8 cellular contexts compared by ENCODE assay signal in the genomic region with DNA sequence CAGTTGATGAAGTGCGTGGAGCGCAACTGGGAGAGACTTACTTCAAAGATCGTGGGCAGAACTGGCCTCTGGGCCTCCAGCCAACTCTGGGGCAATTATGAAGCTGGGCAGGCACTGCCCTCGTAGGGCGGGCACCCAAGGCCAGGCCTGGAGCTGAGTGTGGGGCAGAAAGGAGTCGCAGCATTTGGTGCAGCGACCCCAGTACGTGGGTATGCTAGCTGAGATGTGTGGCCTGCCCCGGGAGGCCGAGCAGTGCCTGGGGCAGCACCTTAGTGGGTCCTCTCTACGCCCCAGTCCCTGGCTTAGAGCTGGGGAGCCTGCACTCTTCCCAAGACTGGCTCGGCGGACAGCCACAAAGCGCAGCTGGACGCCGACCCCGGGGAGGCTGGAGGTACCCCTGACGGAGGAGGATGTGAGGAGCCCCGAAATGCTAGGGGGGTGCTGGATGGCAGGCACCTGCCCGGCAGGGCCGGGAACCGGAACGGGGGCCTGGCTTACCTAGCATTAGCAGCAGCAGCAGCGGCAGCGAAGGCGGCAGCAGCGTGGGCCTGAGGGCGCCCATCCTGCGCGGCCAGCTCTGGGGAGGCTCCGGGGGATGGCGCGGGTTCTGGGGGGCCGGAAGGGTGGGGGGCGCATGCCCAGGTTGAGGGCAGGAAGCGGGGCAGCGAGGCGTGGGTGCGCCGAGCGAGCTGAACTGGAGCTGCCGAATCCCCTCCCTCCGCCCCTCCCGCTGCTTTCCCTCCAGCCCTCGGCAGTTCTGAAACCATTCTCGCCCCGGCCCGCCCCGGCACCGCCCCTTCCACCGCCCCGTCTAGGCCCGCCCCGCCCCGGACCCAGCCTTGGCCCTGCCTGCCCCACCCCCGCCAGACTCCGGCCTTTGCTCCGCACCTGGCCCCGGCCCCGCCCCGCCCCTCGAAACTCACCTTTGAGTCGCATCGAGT. TPM values are rescaled to one million over a fixed set of nuclear protein-coding genes. Genes with fewer than 3 reads are reported as not detected.
DNase-seq lines count a peak whose midpoint lies in the region; ATAC-seq, FAIRE-seq and TF ChIP-seq lines count a peak whose summit lies in the region.

A gene with protein sequence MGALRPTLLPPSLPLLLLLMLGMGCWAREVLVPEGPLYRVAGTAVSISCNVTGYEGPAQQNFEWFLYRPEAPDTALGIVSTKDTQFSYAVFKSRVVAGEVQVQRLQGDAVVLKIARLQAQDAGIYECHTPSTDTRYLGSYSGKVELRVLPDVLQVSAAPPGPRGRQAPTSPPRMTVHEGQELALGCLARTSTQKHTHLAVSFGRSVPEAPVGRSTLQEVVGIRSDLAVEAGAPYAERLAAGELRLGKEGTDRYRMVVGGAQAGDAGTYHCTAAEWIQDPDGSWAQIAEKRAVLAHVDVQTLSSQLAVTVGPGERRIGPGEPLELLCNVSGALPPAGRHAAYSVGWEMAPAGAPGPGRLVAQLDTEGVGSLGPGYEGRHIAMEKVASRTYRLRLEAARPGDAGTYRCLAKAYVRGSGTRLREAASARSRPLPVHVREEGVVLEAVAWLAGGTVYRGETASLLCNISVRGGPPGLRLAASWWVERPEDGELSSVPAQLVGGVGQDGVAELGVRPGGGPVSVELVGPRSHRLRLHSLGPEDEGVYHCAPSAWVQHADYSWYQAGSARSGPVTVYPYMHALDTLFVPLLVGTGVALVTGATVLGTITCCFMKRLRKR (minus strand): TSS at position 709 of the 941 bp plus-strand sequence. CDS start 147 bp downstream, at position 562.

- in situ Hi-C loops in HAP-1 (cut with MboI; ENCODE audit: low sequenced_read_pairs), result no loop called here

- no peak for TF ChIP-seq CTCF in heart right ventricle (IDR thresholded peaks at IDR 0.05)
- TF ChIP-seq CTCF in psoas muscle (IDR thresholded peaks at IDR 0.05), result no peak

- peak within 1 kb of the TSS; percentile 66 for H3K4me3 ChIP-seq in HAP-1
- H3K4me3 ChIP-seq in adipocyte (ENCODE audit: low read length), result peak within 1 kb of the TSS; percentile 83
- H3K4me3 ChIP-seq in heart right ventricle, result peak within 1 kb of the TSS; percentile 56 to 95 (median 79)
- H3K4me3 ChIP-seq in psoas muscle, result peak within 1 kb of the TSS; percentile 89

- peak; percentile 84 for DNase-seq in EH (ENCODE audit: low read depth)
- peak; percentile 77 to 95 for DNase-seq in HAP-1 (ENCODE audit: low spot score in 2 of 2)
- DNase-seq in NCI-H1048 (lab: John Stamatoyannopoulos, UW), result peak; percentile 92
- DNase-seq in T-helper 1 cell, result peak; percentile 88 to 94 (median 91)
- peak; percentile 93 for DNase-seq in adipocyte (ENCODE audit: low read depth)
- peak; percentile 93 to 95 for DNase-seq in heart right ventricle
- peak; percentile 93 to 95 for DNase-seq in psoas muscle
- DNase-seq in urothelium cell line (ENCODE audit: low spot score), result peak; percentile 93

- peaks cover 25% of the 10 kb centered on the region for H3K4me1 ChIP-seq in HAP-1
- H3K4me1 ChIP-seq in adipocyte (ENCODE audit: control insufficient read depth, insufficient read depth, low read length), result peaks cover 33% of the 10 kb centered on the region
- H3K4me1 ChIP-seq in heart right ventricle, result peaks cover 16 to 61% (median 36%) of the 10 kb centered on the region in 9 donors
- H3K4me1 ChIP-seq in psoas muscle, result peaks cover 41% of the 10 kb centered on the region

- FAIRE-seq in urothelium cell line (lab: Jason Lieb, UNC), result peak; percentile 87

- no peaks in the 10 kb centered on the region for H3K36me3 ChIP-seq in HAP-1 (replicated peaks)
- H3K36me3 ChIP-seq in adipocyte (ENCODE audit: control insufficient read depth, insufficient read depth, low read length, severe bottlenecking), result peaks cover 15% of the 10 kb centered on the region
- H3K36me3 ChIP-seq in heart right ventricle, result peaks cover 0 to 22% (median 0%) of the 10 kb centered on the region in 9 donors
- H3K36me3 ChIP-seq in psoas muscle (ENCODE audit: insufficient read depth in 1 of 2, low read depth in 1 of 2), result peaks cover 0 to 19% of the 10 kb centered on the region in 2 donors

- H3K27me3 ChIP-seq in HAP-1 (ENCODE audit: low read depth) (no peaks in the 10 kb centered on the region), adipocyte (replicated peaks; ENCODE audit: control insufficient read depth, insufficient read depth, low read length) (no peaks in the 10 kb centered on the region), heart right ventricle (no peaks in the 10 kb centered on the region), psoas muscle (ENCODE audit: insufficient read depth in 3 of 3, low read length in 2 of 3) (no peaks in the 10 kb centered on the region)

- H3K27ac ChIP-seq in heart right ventricle (peak within 1 kb of the TSS; percentile 20 to 97 (median 92)), psoas muscle (peak within 1 kb of the TSS; percentile 87)

- H3K9me3 ChIP-seq in HAP-1 (no peaks in the 10 kb centered on the region), adipocyte (ENCODE audit: control insufficient read depth, low read length) (no peaks in the 10 kb centered on the region), heart right ventricle (no peaks in the 10 kb centered on the region), psoas muscle (no peaks in the 10 kb centered on the region)

- 3 to 4% methylated on average over 38 to 64 of the region's 64 CpGs for WGBS in heart right ventricle, 2 donors
- 2 to 6% (median 5%) methylated on average over 35 to 63 of the region's 64 CpGs for WGBS in psoas muscle, 3 donors

- peak; percentile 63 to 83 (median 74) for ATAC-seq in heart right ventricle
- peak; percentile 64 to 71 (median 67) for ATAC-seq in psoas muscle

- peak within 1 kb of the TSS; percentile 87 for H3K9ac ChIP-seq in adipocyte (ENCODE audit: low read length)

- intact Hi-C loops in heart right ventricle (cut with DNase I) (loop anchor here in 5 of 10 donors (2.0 to 10.0 kb wide), 5 partner anchors 94 to 277 kb away; partner anchors contain the start of gene CASQ1 (in 1 of the 5)), psoas muscle (cut with DNase I) (loop anchor here in 1 of 2 donors (5.0 kb wide), 2 partner anchors 109 to 279 kb away; partner anchors contain the start of gene PEA15)

RNA-seq across cellular contexts. Expression of the gene that starts here (rescaled TPM):
- total RNA-seq in heart right ventricle (10 to 100 TPM; 17.0 to 42.2 (median 20.6) TPM), psoas muscle (1 to 10 TPM; 4.3 to 8.6 (median 6.4) TPM)
- polyA plus RNA-seq in heart right ventricle (10 to 100 TPM; 13.4 to 27.1 TPM), psoas muscle (1 to 10 TPM; 4.9 to 6.5 (median 6.4) TPM)

Comparison
In these comparisons a context has a peak if more than half of its experiments do, and no peak if none do; other contexts are left out.
1. Peak in every context shown above with its lines: DNase-seq, ATAC-seq, H3K4me3 ChIP-seq and H3K27ac ChIP-seq.